In genomic region chr22:45310331-45311032, GRCh38 we compare ENCODE assay signal across 8 cellular contexts. TPM values are rescaled to one million over a fixed set of nuclear protein-coding genes. Genes with fewer than 3 reads are reported as not detected.
DNase-seq lines count a peak whose midpoint lies in the region; ATAC-seq and TF ChIP-seq lines count a peak whose summit lies in the region.

No MANE protein-coding gene starts in this region.

- H3K4me1 ChIP-seq in HEK293 (ENCODE audit: control insufficient read depth, insufficient read depth, low read length) (peaks cover 16% of the 10 kb centered on the region), rectal smooth muscle tissue (ENCODE audit: control insufficient read depth, insufficient read depth, low read length) (no peaks in the 10 kb centered on the region)

- H3K9me3 Mint-ChIP-seq in activated CD4-positive, alpha-beta T cell treated with anti-CD3 and anti-CD28 coated beads, Interleukin-2, amount 10 ng/mL, durations not matched to agents 7 days and 5 days: no peaks in the 10 kb centered on the region

- CTCF ChIA-PET in HEK293 (lab: Yijun Ruan, JAX): no interaction called here
- CTCF ChIA-PET in activated CD4-positive, alpha-beta T cell treated with anti-CD3 and anti-CD28 coated beads, Interleukin-2, amount 10 ng/mL, durations not matched to agents 7 days and 5 days (lab: Charles Lee): no interaction called here

- TF ChIP-seq CTCF in HEK293 (tag by site-specific recombination; IDR thresholded peaks at IDR 0.05) (no peak), fibroblast of pulmonary artery (IDR thresholded peaks at IDR 0.05; ENCODE audit: low read length, missing control alignments) (no peak)

- POLR2A ChIA-PET in HEK293 (lab: Yijun Ruan, JAX): no interaction called here
- POLR2A ChIA-PET in activated CD4-positive, alpha-beta T cell treated with anti-CD3 and anti-CD28 coated beads, Interleukin-2, amount 10 ng/mL, durations not matched to agents 7 days and 5 days (lab: Charles Lee): no interaction called here

- H3K36me3 ChIP-seq in HEK293 (ENCODE audit: control insufficient read depth in 2 of 2, insufficient read depth in 1 of 2, low read length in 2 of 2) (peaks cover 0 to 8% of the 10 kb centered on the region in 2 experiments; a peak in 2 of 3 replicates), rectal smooth muscle tissue (ENCODE audit: control insufficient read depth, insufficient read depth, low read length) (no peaks in the 10 kb centered on the region)

- peak overlapping the region; percentile 80 for H3K27ac Mint-ChIP-seq in activated CD4-positive, alpha-beta T cell treated with anti-CD3 and anti-CD28 coated beads, Interleukin-2, amount 10 ng/mL, durations not matched to agents 7 days and 5 days

- no peaks in the 10 kb centered on the region for H3K27me3 ChIP-seq in rectal smooth muscle tissue (ENCODE audit: control insufficient read depth, insufficient read depth, low read length)

- ATAC-seq in GM19351 (IDR thresholded peaks at IDR 0.05; ENCODE audit: unreplicated experiment): no peak
- ATAC-seq in HG03095 (IDR thresholded peaks at IDR 0.05; ENCODE audit: unreplicated experiment): no peak

- DNase-seq in activated CD4-positive, alpha-beta T cell treated with anti-CD3 and anti-CD28 coated beads, Interleukin-2, amount 10 ng/mL, durations not matched to agents 7 days and 5 days: no peak
- no peak for DNase-seq in fibroblast of pulmonary artery (ENCODE audit: low read depth)
- DNase-seq in Kasumi-1 (lab: John Stamatoyannopoulos, UW): no peak
- no peak for DNase-seq in AG08395 (ENCODE audit: low spot score)

- H3K9ac ChIP-seq in rectal smooth muscle tissue (ENCODE audit: low read length): peak overlapping the region; percentile 66

- H3K36me3 Mint-ChIP-seq in activated CD4-positive, alpha-beta T cell treated with anti-CD3 and anti-CD28 coated beads, Interleukin-2, amount 10 ng/mL, durations not matched to agents 7 days and 5 days (ENCODE audit: low read depth): peaks cover 15% of the 10 kb centered on the region

- H3K27ac ChIP-seq in HEK293 (ENCODE audit: extremely low read depth, low read depth, low read length) (peak overlapping the region; percentile 69; the same call in 1 of the 2 replicates), rectal smooth muscle tissue (ENCODE audit: low read depth, low read length) (peak overlapping the region; percentile 85)

- H3K9me3 ChIP-seq in HEK293 (ENCODE audit: control insufficient read depth, insufficient read depth, low read depth, low read length): no peaks in the 10 kb centered on the region

- peaks cover 58% of the 10 kb centered on the region for H3K4me1 Mint-ChIP-seq in activated CD4-positive, alpha-beta T cell treated with anti-CD3 and anti-CD28 coated beads, Interleukin-2, amount 10 ng/mL, durations not matched to agents 7 days and 5 days

- H3K27me3 Mint-ChIP-seq in activated CD4-positive, alpha-beta T cell treated with anti-CD3 and anti-CD28 coated beads, Interleukin-2, amount 10 ng/mL, durations not matched to agents 7 days and 5 days: no peaks in the 10 kb centered on the region

- peak overlapping the region; percentile 81 for H3K4me3 Mint-ChIP-seq in activated CD4-positive, alpha-beta T cell treated with anti-CD3 and anti-CD28 coated beads, Interleukin-2, amount 10 ng/mL, durations not matched to agents 7 days and 5 days

- H3K4me3 ChIP-seq in HEK293 (ENCODE audit: low read depth, low read length) (peak overlapping the region; percentile 78), fibroblast of pulmonary artery (replicated peaks; ENCODE audit: low read depth, low read length) (peak overlapping the region; percentile 78), rectal smooth muscle tissue (ENCODE audit: low read length) (peak overlapping the region; percentile 74)

TF ChIP-seq in HEK293, 187 proteins besides CTCF, POLR2A, EP300 and RAD21 (continues in another document):
- TF ChIP-seq GLIS2 (tag by site-specific recombination; IDR thresholded peaks at IDR 0.05) (0 out of 2 replicates have a peak, but pooled peaks have one; percentile 28), ZNF571 (tag by site-specific recombination; IDR thresholded peaks at IDR 0.05) (no peak), PBX3 (CRISPR knock-in tag; IDR thresholded peaks at IDR 0.05) (no peak), ZBTB48 (tag by site-specific recombination; IDR thresholded peaks at IDR 0.05) (peak; percentile 75; the same call in 1 of the 2 replicates), PRDM2 (tag by site-specific recombination; IDR thresholded peaks at IDR 0.05; ENCODE audit: borderline replicate concordance) (no peak), ZNF692 (tag by site-specific recombination; IDR thresholded peaks at IDR 0.05) (peak; percentile 89), ZNF664 (tag by site-specific recombination; IDR thresholded peaks at IDR 0.05) (no peak), ZFP69B (tag by site-specific recombination; IDR thresholded peaks at IDR 0.05) (peak; percentile 70; the same call in 1 of the 2 replicates), OSR2 (tag by site-specific recombination; IDR thresholded peaks at IDR 0.05) (no peak), ZSCAN18 (tag by site-specific recombination; IDR thresholded peaks at IDR 0.05) (no peak)

RNA-seq across cellular contexts. Expression of gene FAM118A, which starts 0.7 kb away (rescaled TPM):
- total RNA-seq in activated CD4-positive, alpha-beta T cell treated with anti-CD3 and anti-CD28 coated beads, Interleukin-2, amount 10 ng/mL, durations not matched to agents 7 days and 5 days: 10 to 100 TPM; 35.6 to 37.0 TPM

RNA-seq across cellular contexts. Expression of gene UPK3A, which starts 25.7 kb away (rescaled TPM):
- total RNA-seq in activated CD4-positive, alpha-beta T cell treated with anti-CD3 and anti-CD28 coated beads, Interleukin-2, amount 10 ng/mL, durations not matched to agents 7 days and 5 days: not detected
